In the genomic region with DNA sequence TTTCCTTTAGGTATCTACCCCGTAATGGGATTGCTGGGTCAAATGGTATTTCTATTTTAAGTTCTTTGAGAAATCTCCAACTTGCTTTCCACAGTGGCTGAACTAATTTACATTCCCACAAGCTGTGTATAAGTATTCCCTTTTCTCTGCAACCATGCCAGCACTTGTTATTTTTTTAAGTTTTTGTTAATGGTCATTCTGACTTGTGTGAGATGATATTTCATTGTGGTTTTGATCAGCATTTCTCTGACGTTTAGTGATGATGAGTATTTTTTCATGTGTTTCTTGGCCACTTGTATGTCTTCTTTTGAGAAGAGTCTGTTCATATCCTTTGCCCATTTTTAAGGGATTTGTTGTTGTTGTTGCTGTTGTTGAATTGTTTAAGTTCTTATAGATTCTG, we compare ENCODE assay signal across 20 cellular contexts.
DNase-seq lines count a peak whose midpoint lies in the region; ATAC-seq, FAIRE-seq and TF ChIP-seq lines count a peak whose summit lies in the region.
"Had no signal": no experiment of that assay in that cellular context is flagged by ENCODE, and none has a peak within 500 bp of the region (broad histone marks: within the 10 kb centered on the region; RNA-seq: fewer than 3 reads in every experiment).

No MANE protein-coding gene starts in this region.

- no peak for TF ChIP-seq CTCF in mammary epithelial cell (conservative IDR thresholded peaks at IDR 0.05 in 1 of 2, IDR thresholded peaks at IDR 0.05 in 1 of 2; ENCODE audit: extremely low read depth in 1 of 2, insufficient read depth in 1 of 2, low read depth in 1 of 2, low read length in 2 of 2)
- TF ChIP-seq CTCF in MCF 10A (IDR thresholded peaks at IDR 0.05; ENCODE audit: unreplicated experiment), result no peak
- TF ChIP-seq CTCF in astrocyte (IDR thresholded peaks at IDR 0.05; ENCODE audit: insufficient read depth, low read depth, low read length), result no peak
- TF ChIP-seq CTCF in smooth muscle cell (IDR thresholded peaks at IDR 0.05; ENCODE audit: borderline replicate concordance, insufficient read depth, poor library complexity, severe bottlenecking), result no peak

- no peaks in the 10 kb centered on the region for H3F3A ChIP-seq in smooth muscle cell (ENCODE audit: low read depth)

- H3K27ac Mint-ChIP-seq in MCF 10A (ENCODE audit: low read depth, unreplicated experiment) (no peak overlapping the region), astrocyte (ENCODE audit: unreplicated experiment) (peak overlapping the region; percentile 20)
- H3K27ac Mint-ChIP-seq in activated T-cell treated with anti-CD3 and anti-CD28 coated beads, Interleukin-2, amount 50 U/mL, for 72 hours, result no peak overlapping the region

- H4K20me1 ChIP-seq in mammary epithelial cell (ENCODE audit: insufficient read depth, low read length), result no peaks in the 10 kb centered on the region
- H4K20me1 ChIP-seq in astrocyte (ENCODE audit: insufficient read depth, low read length), result no peaks in the 10 kb centered on the region
- H4K20me1 ChIP-seq in smooth muscle cell (ENCODE audit: low read depth), result no peaks in the 10 kb centered on the region

- POLR2A ChIA-PET in MCF 10A (lab: Yijun Ruan, JAX), result no interaction called here

- DNase-seq in mammary epithelial cell, result peak; percentile 36
- no peak for DNase-seq in MCF 10A (ENCODE audit: unreplicated experiment)
- DNase-seq in astrocyte (ENCODE audit: low read depth), result peak; percentile 40
- peak; percentile 76 for DNase-seq in fibroblast of peridontal ligament (ENCODE audit: extremely low read depth)
- DNase-seq in smooth muscle cell (lab: John Stamatoyannopoulos, UW; ENCODE audit: unreplicated experiment), result no peak
- DNase-seq in NCI-H774 (lab: John Stamatoyannopoulos, UW), result no peak
- DNase-seq in activated T-cell treated with anti-CD3 and anti-CD28 coated beads, Interleukin-2, amount 50 U/mL, for 72 hours, result no peak
- DNase-seq: C1 segment of cervical spinal cord, COR-L47, DMS153, HCEC 1CT, KG1, MM.1S, NCI-H1105, NCI-H187 treated with DMSO at 0.1 percent for 48 hours, NCI-H2171 had no signal

- H3K4me1 Mint-ChIP-seq in MCF 10A (ENCODE audit: insufficient read depth, unreplicated experiment) (peaks cover 20% of the 10 kb centered on the region), astrocyte (ENCODE audit: low read depth, unreplicated experiment) (peaks cover 5% of the 10 kb centered on the region)
- no peaks in the 10 kb centered on the region for H3K4me1 Mint-ChIP-seq in activated T-cell treated with anti-CD3 and anti-CD28 coated beads, Interleukin-2, amount 50 U/mL, for 72 hours (ENCODE audit: low read depth)

- H3K79me2 ChIP-seq in mammary epithelial cell (ENCODE audit: insufficient read depth, low read length) (no peaks in the 10 kb centered on the region), astrocyte (ENCODE audit: insufficient read depth, low read length) (no peaks in the 10 kb centered on the region), smooth muscle cell (ENCODE audit: low read depth) (no peaks in the 10 kb centered on the region)

- H3K9ac ChIP-seq in mammary epithelial cell (ENCODE audit: insufficient read depth, low read length) (no peak overlapping the region), astrocyte (ENCODE audit: low read length) (no peak overlapping the region), smooth muscle cell (ENCODE audit: low read depth) (no peak overlapping the region)

- intact Hi-C loops in mammary epithelial cell (cut with micrococcal nuclease), result loop anchor here (5.0 to 10.0 kb wide), 3 partner anchors 55 to 230 kb away; no protein-coding TSS in a partner anchor
- intact Hi-C loops in MCF 10A (cut with micrococcal nuclease), result no loop called here

- no peak for ATAC-seq in HG02840 (IDR thresholded peaks at IDR 0.05; ENCODE audit: low FRiP score, unreplicated experiment)
- ATAC-seq in activated T-cell treated with anti-CD3 and anti-CD28 coated beads, Interleukin-2, amount 50 U/mL, for 72 hours (replicated peaks in 1 of 2), result no peak
- ATAC-seq: GM12878 had no signal

- H3K36me3 Mint-ChIP-seq in MCF 10A (ENCODE audit: insufficient read depth, unreplicated experiment) (no peaks in the 10 kb centered on the region), astrocyte (ENCODE audit: low read depth, unreplicated experiment) (no peaks in the 10 kb centered on the region)
- no peaks in the 10 kb centered on the region for H3K36me3 Mint-ChIP-seq in activated T-cell treated with anti-CD3 and anti-CD28 coated beads, Interleukin-2, amount 50 U/mL, for 72 hours (ENCODE audit: insufficient read depth in 2 of 2)

- H3K9me3 Mint-ChIP-seq in MCF 10A (ENCODE audit: unreplicated experiment) (no peaks in the 10 kb centered on the region), astrocyte (ENCODE audit: unreplicated experiment) (no peaks in the 10 kb centered on the region)
- H3K9me3 Mint-ChIP-seq in activated T-cell treated with anti-CD3 and anti-CD28 coated beads, Interleukin-2, amount 50 U/mL, for 72 hours, result peaks cover 0 to 5% of the 10 kb centered on the region in 2 donors

- H3K4me3 ChIP-seq in mammary epithelial cell (replicated peaks in 1 of 3; ENCODE audit: insufficient read depth in 1 of 3, low read depth in 2 of 3, low read length in 3 of 3) (no peak overlapping the region), astrocyte (ENCODE audit: insufficient read depth, low read depth, low read length) (no peak overlapping the region), smooth muscle cell (no peak overlapping the region)
- H3K4me3 ChIP-seq: GM12878 had no signal

- H3K4me1 ChIP-seq in mammary epithelial cell (ENCODE audit: insufficient read depth, low read length), result peaks cover 44% of the 10 kb centered on the region
- H3K4me1 ChIP-seq in astrocyte (ENCODE audit: insufficient read depth, low read length), result peaks cover 8% of the 10 kb centered on the region
- H3K4me1 ChIP-seq in smooth muscle cell (ENCODE audit: low read depth), result no peaks in the 10 kb centered on the region

- H2AFZ ChIP-seq in mammary epithelial cell (ENCODE audit: low read depth, low read length), result no peak overlapping the region
- no peak overlapping the region for H2AFZ ChIP-seq in astrocyte (ENCODE audit: low read depth, low read length)
- H2AFZ ChIP-seq in smooth muscle cell (ENCODE audit: low read depth), result no peak overlapping the region

- dilution Hi-C loops in mammary epithelial cell (cut with HindIII; ENCODE audit: low sequenced_read_pairs), result no loop called here

- H3K36me3 ChIP-seq in mammary epithelial cell (ENCODE audit: insufficient read depth, low read length), result no peaks in the 10 kb centered on the region
- H3K36me3 ChIP-seq in astrocyte (ENCODE audit: insufficient read depth, low read length), result no peaks in the 10 kb centered on the region
- no peaks in the 10 kb centered on the region for H3K36me3 ChIP-seq in smooth muscle cell (ENCODE audit: low read depth)

- no peak overlapping the region for H3K27ac ChIP-seq in mammary epithelial cell (ENCODE audit: insufficient read depth, low read depth, low read length)
- H3K27ac ChIP-seq in astrocyte (ENCODE audit: low read depth, low read length), result peak overlapping the region; percentile 56
- H3K27ac ChIP-seq in smooth muscle cell (ENCODE audit: low read depth), result no peak overlapping the region
- H3K27ac ChIP-seq: 22Rv1 had no signal

- H3K9me3 ChIP-seq in mammary epithelial cell (replicated peaks; ENCODE audit: insufficient read depth, low read length) (no peaks in the 10 kb centered on the region), astrocyte (ENCODE audit: insufficient read depth, low read depth, low read length) (no peaks in the 10 kb centered on the region), smooth muscle cell (replicated peaks; ENCODE audit: low read depth) (no peaks in the 10 kb centered on the region)

- no peak for FAIRE-seq in astrocyte (lab: Jason Lieb, UNC)
- FAIRE-seq: GM12878, GM18507 had no signal

- H3K4me2 ChIP-seq in mammary epithelial cell (ENCODE audit: insufficient read depth, low read depth, low read length) (no peak overlapping the region), astrocyte (ENCODE audit: low read length) (no peak overlapping the region), smooth muscle cell (no peak overlapping the region)

- BruUV-seq in mammary epithelial cell (replicated peaks; lab: Mats Ljungman, UMichigan) (no TSS peak), MCF 10A (replicated peaks; lab: Mats Ljungman, UMichigan) (no TSS peak)

- 50% methylated on average over 2 of the region's 2 CpGs for WGBS in mammary epithelial cell (ENCODE audit: low coverage, missing lambda C conversion rate)
- WGBS in smooth muscle cell (ENCODE audit: low lambda C conversion rate), result 89% methylated on average over 2 of the region's 2 CpGs

- H3K27me3 Mint-ChIP-seq in MCF 10A (ENCODE audit: insufficient read depth, unreplicated experiment) (no peaks in the 10 kb centered on the region), astrocyte (ENCODE audit: low read depth, unreplicated experiment) (no peaks in the 10 kb centered on the region)
- no peaks in the 10 kb centered on the region for H3K27me3 Mint-ChIP-seq in activated T-cell treated with anti-CD3 and anti-CD28 coated beads, Interleukin-2, amount 50 U/mL, for 72 hours (ENCODE audit: low read depth)

- CTCF ChIA-PET in mammary epithelial cell (lab: Charles Lee; ENCODE audit: low non-redundant PET) (no interaction called here), MCF 10A (lab: Yijun Ruan, JAX) (interaction anchor here (1.0 kb wide), 1 partner anchor 52 kb away, joined by 4 read pairs; no protein-coding TSS in a partner anchor)

- H3K4me3 Mint-ChIP-seq in MCF 10A (ENCODE audit: unreplicated experiment), result no peak overlapping the region
- no peak overlapping the region for H3K4me3 Mint-ChIP-seq in astrocyte (ENCODE audit: unreplicated experiment)
- no peak overlapping the region for H3K4me3 Mint-ChIP-seq in activated T-cell treated with anti-CD3 and anti-CD28 coated beads, Interleukin-2, amount 50 U/mL, for 72 hours

- H3K27me3 ChIP-seq in mammary epithelial cell (ENCODE audit: insufficient read depth, low read length), result no peaks in the 10 kb centered on the region
- no peaks in the 10 kb centered on the region for H3K27me3 ChIP-seq in astrocyte (ENCODE audit: insufficient read depth, low read length)
- no peaks in the 10 kb centered on the region for H3K27me3 ChIP-seq in smooth muscle cell (ENCODE audit: low read depth)

- in situ Hi-C loops in mammary epithelial cell (cut with MboI; ENCODE audit: low sequenced_read_pairs in 2 of 2), result no loop called here

Comparison
In these comparisons a context has a peak if more than half of its experiments do, and no peak if none do; other contexts are left out.
1. DNase-seq: peak in mammary epithelial cell (single experiment), astrocyte (single experiment) and fibroblast of peridontal ligament (single experiment); none in MCF 10A (single experiment), smooth muscle cell (single experiment), NCI-H774 (single experiment) and activated T-cell treated with anti-CD3 and anti-CD28 coated beads, Interleukin-2, amount 50 U/mL, for 72 hours (0 of 2).